8 cellular contexts compared by ENCODE assay signal in the genomic region with DNA sequence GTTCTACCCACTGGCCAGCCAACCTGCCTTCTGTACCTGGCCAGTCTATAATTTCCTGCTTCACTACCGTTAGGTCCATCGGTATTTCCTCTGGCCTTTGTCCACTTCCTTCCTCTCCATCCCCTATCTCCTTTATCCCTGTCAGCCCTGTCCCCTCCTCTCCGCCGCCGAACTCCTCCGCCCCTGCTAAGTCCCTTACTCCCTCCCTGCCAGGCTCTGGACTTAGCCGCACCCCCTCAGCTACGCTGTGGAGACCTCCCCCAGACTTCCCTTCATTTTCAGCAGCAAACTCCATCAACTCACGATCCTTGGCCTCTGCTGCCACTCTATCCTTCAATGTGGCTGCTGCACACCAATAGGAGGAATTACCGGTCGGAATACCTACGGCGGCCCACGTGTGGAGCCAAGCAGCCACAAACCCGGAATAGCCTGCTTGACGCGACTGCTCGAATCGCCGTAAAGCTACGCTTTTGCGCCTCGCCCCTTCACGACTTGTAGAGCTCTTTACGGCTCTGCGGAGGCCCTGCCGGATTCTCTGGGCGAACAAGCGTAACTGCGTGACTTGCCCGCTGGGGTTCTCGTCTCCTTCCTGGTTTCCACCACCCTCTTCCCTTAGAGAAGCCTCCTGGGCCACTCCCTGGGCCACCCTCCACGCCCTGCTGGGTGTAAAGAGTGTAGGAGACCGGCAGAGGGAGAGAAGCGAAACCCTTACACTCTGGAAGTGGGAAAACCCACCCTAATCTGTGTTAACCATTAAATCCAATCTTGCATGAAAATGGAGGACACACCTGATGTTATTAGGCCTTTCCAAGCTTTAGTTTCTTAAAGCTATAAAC. TPM values are rescaled to one million over a fixed set of nuclear protein-coding genes. Genes with fewer than 3 reads are reported as not detected.
DNase-seq lines count a peak whose midpoint lies in the region; ATAC-seq and TF ChIP-seq lines count a peak whose summit lies in the region.

A gene with protein sequence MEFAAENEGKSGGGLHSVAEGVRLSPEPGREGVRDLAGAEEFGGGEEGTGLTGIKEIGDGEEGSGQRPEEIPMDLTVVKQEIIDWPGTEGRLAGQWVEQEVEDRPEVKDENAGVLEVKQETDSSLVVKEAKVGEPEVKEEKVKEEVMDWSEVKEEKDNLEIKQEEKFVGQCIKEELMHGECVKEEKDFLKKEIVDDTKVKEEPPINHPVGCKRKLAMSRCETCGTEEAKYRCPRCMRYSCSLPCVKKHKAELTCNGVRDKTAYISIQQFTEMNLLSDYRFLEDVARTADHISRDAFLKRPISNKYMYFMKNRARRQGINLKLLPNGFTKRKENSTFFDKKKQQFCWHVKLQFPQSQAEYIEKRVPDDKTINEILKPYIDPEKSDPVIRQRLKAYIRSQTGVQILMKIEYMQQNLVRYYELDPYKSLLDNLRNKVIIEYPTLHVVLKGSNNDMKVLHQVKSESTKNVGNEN (minus strand): TSS at position 444 of the 836 bp plus-strand sequence. CDS start 149 bp downstream, at position 295.

- DNase-seq in NCI-H1048 (lab: John Stamatoyannopoulos, UW): peak; percentile 84
- DNase-seq in SK-N-MC (ENCODE audit: low read depth, low spot score): peak; percentile 80
- DNase-seq in activated naive CD4-positive, alpha-beta T cell treated with anti-CD3 and anti-CD28 coated beads, Interleukin-2, amount 50 U/mL, for 16 hours: peak; percentile 88
- DNase-seq in glomerular visceral epithelial cell (ENCODE audit: extremely low spot score): peak; percentile 98
- DNase-seq in omental fat pad (ENCODE audit: low spot score): peak; percentile 52
- DNase-seq in testis: peak; percentile 96

- no peaks in the 10 kb centered on the region for H3K27me3 ChIP-seq in testis

- H3K9ac ChIP-seq in SK-N-MC (ENCODE audit: insufficient read length): peak within 1 kb of the TSS; percentile 87

- peak; percentile 85 for ATAC-seq in HG02588 (IDR thresholded peaks at IDR 0.05; ENCODE audit: unreplicated experiment)
- peak; percentile 96 for ATAC-seq in omental fat pad (ENCODE audit: low FRiP score)

- 1 to 2% methylated on average over 27 to 35 of the region's 35 CpGs for WGBS in testis, 2 donors

- peaks cover 3% of the 10 kb centered on the region for H3K4me1 ChIP-seq in testis

- H3K4me3 ChIP-seq in SK-N-MC (peak within 1 kb of the TSS; percentile 85), testis (peak within 1 kb of the TSS; percentile 69 to 81)

- TF ChIP-seq CTCF in omental fat pad (IDR thresholded peaks at IDR 0.05) (no peak), testis (IDR thresholded peaks at IDR 0.05) (peak in 1 of 3 experiments; percentile 23)

- H3K27ac ChIP-seq in SK-N-MC: peak within 1 kb of the TSS; percentile 72
- peak within 1 kb of the TSS; percentile 85 to 86 for H3K27ac ChIP-seq in testis

- H3K9me3 ChIP-seq in SK-N-MC (ENCODE audit: low read depth, low read length) (no peaks in the 10 kb centered on the region), testis (no peaks in the 10 kb centered on the region)

- TF ChIP-seq POLR2A in GM10847 (IDR thresholded peaks at IDR 0.05; ENCODE audit: extremely low read depth, insufficient read length) (peak; percentile 45), testis (IDR thresholded peaks at IDR 0.05) (no peak)

- H3K36me3 ChIP-seq in SK-N-MC (ENCODE audit: insufficient read depth, low read length) (peaks cover 30% of the 10 kb centered on the region), testis (ENCODE audit: low read depth, missing control alignments) (no peaks in the 10 kb centered on the region)

- intact Hi-C loops in testis (cut with DNase I; ENCODE audit: low total_unique reads): no loop called here

RNA-seq across cellular contexts. Expression of the gene that starts here (rescaled TPM):
- total RNA-seq in omental fat pad (10 to 100 TPM in 3 of 4 donors, 1 to 10 TPM in 1; 9.6 to 20.5 (median 15.4) TPM), testis (10 to 100 TPM; 11.3 to 14.5 TPM)
- polyA plus RNA-seq in testis (ENCODE audit: insufficient read depth, low read depth, low replicate concordance): 10.1 TPM

Comparison
In these comparisons a context has a peak if more than half of its experiments do, and no peak if none do; other contexts are left out.
1. Peak in every context shown above with its lines: DNase-seq, ATAC-seq, H3K4me3 ChIP-seq and H3K27ac ChIP-seq.